8 cellular contexts compared by ENCODE assay signal in the genomic region with DNA sequence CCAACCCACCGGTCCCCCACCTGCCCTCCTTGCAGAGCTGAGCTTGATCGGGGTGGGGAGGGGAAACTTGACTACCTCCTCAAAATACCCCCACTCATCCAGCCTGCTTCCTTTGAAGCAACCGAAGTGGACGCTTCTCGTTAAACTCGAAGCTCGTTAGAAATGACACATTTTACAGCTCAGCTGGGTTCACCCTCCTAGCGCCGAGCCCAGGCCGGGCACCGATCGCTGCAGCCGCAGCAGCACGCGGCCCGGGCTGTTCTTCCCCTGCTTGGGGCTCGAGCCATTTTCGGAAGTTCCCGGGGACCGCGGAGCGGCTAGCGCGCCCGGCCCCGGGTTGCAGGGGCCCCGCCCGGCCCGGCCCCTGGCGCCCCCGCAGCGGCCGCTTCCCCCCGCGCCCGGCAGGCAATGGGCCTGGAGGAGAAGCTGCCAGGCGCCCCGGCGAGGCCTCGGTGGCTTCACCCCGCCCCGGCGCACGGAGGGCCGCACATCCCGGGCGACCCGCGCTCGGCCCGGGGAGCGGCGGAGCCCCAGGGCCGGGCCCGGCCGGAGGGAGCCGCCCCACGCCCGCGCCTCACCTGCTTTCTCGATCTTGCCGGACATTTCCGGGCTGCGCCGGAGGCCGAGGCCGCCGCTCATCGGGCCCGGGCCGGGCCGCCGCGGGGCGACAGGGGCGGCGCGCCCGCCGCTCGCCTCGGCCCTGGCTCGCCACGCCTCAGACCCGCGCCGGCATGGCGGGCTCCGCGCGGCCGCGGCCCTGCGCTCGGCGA. TPM values are rescaled to one million over a fixed set of nuclear protein-coding genes. Genes with fewer than 3 reads are reported as not detected.
DNase-seq lines count a peak whose midpoint lies in the region; ATAC-seq and TF ChIP-seq lines count a peak whose summit lies in the region.

No MANE protein-coding gene starts in this region.

- WGBS in ovary, 3 donors, result 0 to 1% (median 1%) methylated on average over 59 to 96 of the region's 96 CpGs

- H3K4me3 ChIP-seq in ovary, result peak overlapping the region; percentile 60

- peaks cover 4% of the 10 kb centered on the region for H3K4me1 ChIP-seq in ovary (ENCODE audit: insufficient read depth)

- no peak for TF ChIP-seq CTCF in ovary (IDR thresholded peaks at IDR 0.05)

- no peaks in the 10 kb centered on the region for H3K9me3 ChIP-seq in ovary

- H3K27me3 ChIP-seq in ovary, result no peaks in the 10 kb centered on the region

- TF ChIP-seq EP300 in ovary (IDR thresholded peaks at IDR 0.05), result no peak

- DNase-seq in D341Med (ENCODE audit: low spot score) (peak; percentile 82), NCI-H1105 treated with DMSO at 0.1 percent for 48 hours (lab: John Stamatoyannopoulos, UW) (peak; percentile 12), head of caudate nucleus (peak in 36 of 42 donors; percentile 23 to 73 (median 49)), ovary (peak; percentile 35 to 68 (median 54)), NCI-H1694 (lab: John Stamatoyannopoulos, UW) (no peak)
- peak; percentile 57 for DNase-seq in activated naive CD4-positive, alpha-beta T cell treated with Interleukin-2 at 50 U/mL for 16 hours

- TF ChIP-seq POLR2A in ovary (IDR thresholded peaks at IDR 0.05), result no peak

- intact Hi-C loops in head of caudate nucleus (cut with DNase I) (no loop called here), ovary (cut with DNase I) (loop anchor here in 2 of 4 donors (1.0 to 10.0 kb wide), 3 partner anchors 147 to 205 kb away; a partner anchor contains a TSS)

- no peaks in the 10 kb centered on the region for H3K36me3 ChIP-seq in ovary

- peak overlapping the region; percentile 70 to 80 for H3K27ac ChIP-seq in ovary

- peak; percentile 19 for ATAC-seq in GM21619 (IDR thresholded peaks at IDR 0.05; ENCODE audit: unreplicated experiment)
- ATAC-seq in HG03469 (IDR thresholded peaks at IDR 0.05; ENCODE audit: unreplicated experiment), result no peak

RNA-seq across cellular contexts. Expression of a gene that starts 0.5 kb away (rescaled TPM):
- 10 to 100 TPM; 17.0 to 64.4 (median 37.2) TPM for total RNA-seq in ovary
- 10 to 100 TPM; 23.6 to 33.8 TPM for polyA plus RNA-seq in ovary
